Comparison of ENCODE assay signal across 1 cellular context in genomic region chr2:149733936-149734685, GRCh38.
TF ChIP-seq lines count a peak whose summit lies in the region.

No MANE protein-coding gene starts in this region.

TF ChIP-seq in Ishikawa, 13 proteins besides CTCF, POLR2A, EP300 and RAD21 (continued from another document):
- peak; percentile 99 for TF ChIP-seq TEAD4 (IDR thresholded peaks at IDR 0.05)
- TF ChIP-seq USF1 (IDR thresholded peaks at IDR 0.05): no peak
